In the genomic region with DNA sequence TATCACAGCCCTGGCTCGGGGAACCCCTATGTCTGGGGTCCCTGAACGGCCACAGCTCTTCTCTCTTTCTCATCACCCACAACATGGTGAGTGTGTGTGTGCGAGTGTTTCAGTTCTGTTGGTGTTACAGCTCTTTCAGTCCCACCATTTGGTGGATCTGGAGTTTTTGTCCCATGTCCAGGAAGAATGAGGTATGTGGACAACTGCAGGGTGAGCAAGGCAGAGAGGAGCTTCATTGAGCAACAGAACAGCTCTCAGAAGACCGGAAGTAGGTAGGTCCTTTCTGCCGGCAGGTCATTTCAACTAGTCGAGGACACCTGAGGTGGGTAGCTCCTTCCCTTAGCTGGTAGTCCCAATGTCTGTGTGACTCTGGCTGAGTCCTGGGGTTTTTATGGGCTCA, we compare ENCODE assay signal across 12 cellular contexts. TPM values are rescaled to one million over a fixed set of nuclear protein-coding genes. Genes with fewer than 3 reads are reported as not detected.
"Had no signal": no experiment of that assay in that cellular context is flagged by ENCODE, and none has a peak within 500 bp of the region (broad histone marks: within the 10 kb centered on the region; RNA-seq: fewer than 3 reads in every experiment).

No MANE protein-coding gene starts in this region.

- H3K4me3 Mint-ChIP-seq: HFFc6 had no signal

- H3K36me3 ChIP-seq: HAP-1 had no signal

- H3K27ac Mint-ChIP-seq: HFFc6 had no signal

- H3K4me1 ChIP-seq: HAP-1 had no signal

- H3K4me3 ChIP-seq: GM23248, HAP-1 had no signal

- H3K9ac ChIP-seq: GM23248, KMS-11 had no signal

- ATAC-seq: HCT116 had no signal

- H3K4me2 ChIP-seq: KMS-11 had no signal

- H3K27ac ChIP-seq: GM23248, HL-60, KMS-11 had no signal

- H2AFZ ChIP-seq: GM23248 had no signal

- DNase-seq: GM23248, GOT3, H7, HFFc6, IMR-90, KBM-7 had no signal

- H3K9me3 ChIP-seq: HAP-1 had no signal

RNA-seq across cellular contexts. Expression of a gene that starts 9.5 kb away (rescaled TPM):
- total RNA-seq: GM23248, H4, HFFc6, HT1080, IMR-90 had no signal
- polyA plus RNA-seq: GM23248, IMR-90 had no signal

RNA-seq across cellular contexts. Expression of a gene that starts 14.9 kb away (rescaled TPM):
- polyA plus RNA-seq: GM23248 had no signal
